In the genomic region with DNA sequence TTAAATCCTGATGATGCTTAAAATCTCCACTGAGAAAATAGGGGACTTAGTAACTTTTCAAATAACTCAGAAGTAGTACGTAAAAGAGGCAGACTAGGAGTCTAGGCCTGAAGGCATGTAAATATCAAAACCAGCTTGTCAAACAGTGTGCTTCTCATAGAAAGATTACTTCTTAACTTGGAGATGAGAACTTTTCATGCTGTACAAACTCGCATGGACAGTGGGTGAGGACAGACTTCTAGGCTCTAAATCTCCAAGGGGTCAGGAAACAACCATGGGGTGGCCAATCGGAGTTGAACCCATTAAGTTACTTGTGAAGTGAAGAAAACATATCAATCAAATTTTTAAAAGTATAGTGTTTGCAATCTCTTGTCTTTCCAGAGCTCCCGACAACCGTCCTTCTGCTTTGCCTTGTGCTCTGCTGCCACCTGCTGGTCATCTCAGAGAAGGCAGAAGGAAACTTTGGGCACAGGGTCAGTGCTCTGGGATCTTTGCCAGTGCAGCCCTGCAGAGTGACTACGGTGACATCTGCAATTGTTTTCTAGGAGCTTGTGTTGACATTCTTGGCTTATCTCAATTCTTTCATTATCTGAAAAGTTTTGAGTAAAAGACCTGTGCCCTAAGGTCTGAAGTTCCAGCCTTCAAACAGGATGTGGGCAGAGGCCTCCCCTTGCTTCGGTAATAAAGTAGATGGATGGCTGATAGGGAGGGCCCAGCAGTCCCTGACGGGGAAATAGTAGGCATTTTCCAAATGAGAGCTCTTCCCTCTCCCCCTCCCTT, we compare ENCODE assay signal across 8 cellular contexts.
DNase-seq lines count a peak whose midpoint lies in the region; ATAC-seq, FAIRE-seq and TF ChIP-seq lines count a peak whose summit lies in the region.

No MANE protein-coding gene starts in this region.

- no peaks in the 10 kb centered on the region for H3K27me3 ChIP-seq in bronchial epithelial cell (ENCODE audit: control insufficient read depth, insufficient read depth, low read length)

- TF ChIP-seq CTCF in WI38 (IDR thresholded peaks at IDR 0.05; ENCODE audit: low read depth, low read length), result peak; percentile 69
- peak; percentile 88 for TF ChIP-seq CTCF in bronchial epithelial cell (IDR thresholded peaks at IDR 0.05; ENCODE audit: insufficient read depth, low read length, severe bottlenecking)
- TF ChIP-seq CTCF in kidney (IDR thresholded peaks at IDR 0.05; ENCODE audit: borderline replicate concordance, extremely low read depth, insufficient read depth), result peak; percentile 99

- DNase-seq in 8988T (peak; percentile 20), NCI-H2171 treated with DMSO at 0.1 percent for 48 hours (lab: John Stamatoyannopoulos, UW) (peak; percentile 78), bronchial epithelial cell (ENCODE audit: low read depth) (peak; percentile 44), kidney (peak; percentile 89)
- peak; percentile 57 to 65 for DNase-seq in stimulated activated CD4-positive, alpha-beta T cell treated with anti-CD3 and anti-CD28 coated beads, Interleukin-15, amount 100 ng/mL, for 48 hours (ENCODE audit: low read depth in 2 of 2)

- H3K9me3 ChIP-seq in kidney (ENCODE audit: control insufficient read depth in 1 of 2, low read length in 2 of 2), result no peaks in the 10 kb centered on the region

- no peak for TF ChIP-seq POLR2A in GM18505 (IDR thresholded peaks at IDR 0.05; ENCODE audit: borderline replicate concordance, extremely low read depth, insufficient read depth, insufficient read length)

- H3K4me3 ChIP-seq in WI38 (ENCODE audit: low read depth, low read length) (no peak overlapping the region), bronchial epithelial cell (ENCODE audit: low read depth, low read length) (no peak overlapping the region), kidney (ENCODE audit: low read length in 2 of 2) (no peak overlapping the region)

- peaks cover 0 to 5% of the 10 kb centered on the region in 2 donors for H3K4me1 ChIP-seq in kidney (ENCODE audit: control insufficient read depth in 1 of 2, insufficient read depth in 1 of 2, low read depth in 1 of 2, low read length in 2 of 2)

- no peak overlapping the region for H3K9ac ChIP-seq in kidney (ENCODE audit: low read length in 2 of 2)

- no peaks in the 10 kb centered on the region for H3K36me3 ChIP-seq in bronchial epithelial cell (ENCODE audit: control insufficient read depth, insufficient read depth, low read length)
- H3K36me3 ChIP-seq in kidney (ENCODE audit: control insufficient read depth in 1 of 2, insufficient read depth in 2 of 2, low read length in 2 of 2), result no peaks in the 10 kb centered on the region

- FAIRE-seq in bronchial epithelial cell (lab: Jason Lieb, UNC) (no peak), kidney (lab: Jason Lieb, UNC) (peak; percentile 94)

- H3K27ac ChIP-seq in kidney (ENCODE audit: low read depth in 2 of 2, low read length in 2 of 2), result no peak overlapping the region

- intact Hi-C loops in kidney (cut with DNase I), result loop anchor here (10.0 kb wide), 1 partner anchor 453 kb away; no protein-coding TSS in a partner anchor

- peak; percentile 93 for ATAC-seq in GM18505 (IDR thresholded peaks at IDR 0.05; ENCODE audit: unreplicated experiment)
- ATAC-seq in HG02981 (IDR thresholded peaks at IDR 0.05; ENCODE audit: unreplicated experiment), result peak; percentile 80

Comparison
In these comparisons a context has a peak if more than half of its experiments do, and no peak if none do; other contexts are left out.
1. DNase-seq: peak in every context shown above with its lines; median percentile 89 in kidney; 78 in NCI-H2171 treated with DMSO at 0.1 percent for 48 hours; 61 in stimulated activated CD4-positive, alpha-beta T cell treated with anti-CD3 and anti-CD28 coated beads, Interleukin-15, amount 100 ng/mL, for 48 hours; 44 in bronchial epithelial cell; 20 in 8988T.